8 cellular contexts compared by ENCODE assay signal in genomic region chr19:53537126-53537522, GRCh38. TPM values are rescaled to one million over a fixed set of nuclear protein-coding genes. Genes with fewer than 3 reads are reported as not detected.
DNase-seq lines count a peak whose midpoint lies in the region; ATAC-seq and TF ChIP-seq lines count a peak whose summit lies in the region.

No MANE protein-coding gene starts in this region.

- DNase-seq in CD8-positive, alpha-beta memory T cell, result peak in 2 of 5 donors; percentile 8 to 51
- no peak for DNase-seq in central memory CD8-positive, alpha-beta T cell (ENCODE audit: low spot score in 2 of 2)
- no peak for DNase-seq in naive B cell
- no peak for DNase-seq in GM13976 (ENCODE audit: low spot score)
- DNase-seq in NCI-H524 (lab: John Stamatoyannopoulos, UW), result no peak

- H3K27ac ChIP-seq in CD8-positive, alpha-beta memory T cell (ENCODE audit: low read depth, low read length), result peak overlapping the region; percentile 95

- H3K27me3 Mint-ChIP-seq in CD8-positive, alpha-beta memory T cell, result peaks cover 0 to 14% of the 10 kb centered on the region in 2 donors
- no peaks in the 10 kb centered on the region for H3K27me3 Mint-ChIP-seq in central memory CD8-positive, alpha-beta T cell
- peaks cover 0 to 7% (median 5%) of the 10 kb centered on the region in 3 donors for H3K27me3 Mint-ChIP-seq in naive B cell

- H3K4me3 ChIP-seq in CD8-positive, alpha-beta memory T cell (ENCODE audit: low read length), result peak overlapping the region; percentile 75

- H3K9me3 Mint-ChIP-seq in CD8-positive, alpha-beta memory T cell, result peaks cover 0 to 12% (median 0%) of the 10 kb centered on the region in 5 donors
- H3K9me3 Mint-ChIP-seq in central memory CD8-positive, alpha-beta T cell, result no peaks in the 10 kb centered on the region
- peaks cover 0 to 6% (median 0%) of the 10 kb centered on the region in 7 donors for H3K9me3 Mint-ChIP-seq in naive B cell

- peak overlapping the region; percentile 91 to 99 (median 94) for H3K4me3 Mint-ChIP-seq in CD8-positive, alpha-beta memory T cell
- H3K4me3 Mint-ChIP-seq in central memory CD8-positive, alpha-beta T cell, result peak overlapping the region; percentile 98
- H3K4me3 Mint-ChIP-seq in naive B cell, result peak overlapping the region; percentile 93 to 98 (median 96)

- no peak for TF ChIP-seq CTCF in GM13976 (IDR thresholded peaks at IDR 0.05; ENCODE audit: borderline replicate concordance, control extremely low read depth, extremely low read depth, insufficient read depth, missing control alignments)

- peak; percentile 5 for ATAC-seq in HG03460 (IDR thresholded peaks at IDR 0.05; ENCODE audit: unreplicated experiment)
- ATAC-seq in central memory CD8-positive, alpha-beta T cell (replicated peaks; ENCODE audit: extremely low read depth, poor library complexity, severe bottlenecking), result no peak
- no peak for ATAC-seq in naive B cell (ENCODE audit: low read depth in 2 of 2)
- ATAC-seq in HG03565 (IDR thresholded peaks at IDR 0.05; ENCODE audit: unreplicated experiment), result no peak
- ATAC-seq in GM19452 (IDR thresholded peaks at IDR 0.05; ENCODE audit: unreplicated experiment), result no peak

- H3K27ac Mint-ChIP-seq in CD8-positive, alpha-beta memory T cell, result peak overlapping the region; percentile 98 to 100 (median 99)
- H3K27ac Mint-ChIP-seq in central memory CD8-positive, alpha-beta T cell (ENCODE audit: low read depth), result peak overlapping the region; percentile 99
- peak overlapping the region; percentile 100 for H3K27ac Mint-ChIP-seq in naive B cell

- H3K27me3 ChIP-seq in CD8-positive, alpha-beta memory T cell (ENCODE audit: insufficient read depth, low read length, poor library complexity, severe bottlenecking), result no peaks in the 10 kb centered on the region

- POLR2A ChIA-PET in CD8-positive, alpha-beta memory T cell (lab: Charles Lee), result interaction anchor here (1.3 to 1.5 kb wide), 2 partner anchors 17 to 18 kb away, joined by 5 read pairs; no protein-coding TSS in a partner anchor

- peaks cover 17% of the 10 kb centered on the region for H3K4me1 ChIP-seq in CD8-positive, alpha-beta memory T cell (ENCODE audit: insufficient read depth, low read length)

- peaks cover 9 to 47% (median 30%) of the 10 kb centered on the region in 3 donors for H3K36me3 Mint-ChIP-seq in CD8-positive, alpha-beta memory T cell
- H3K36me3 Mint-ChIP-seq in central memory CD8-positive, alpha-beta T cell (ENCODE audit: insufficient read depth), result peaks cover 39% of the 10 kb centered on the region
- H3K36me3 Mint-ChIP-seq in naive B cell, result peaks cover 4 to 23% of the 10 kb centered on the region in 2 donors

- no peaks in the 10 kb centered on the region for H3K9me3 ChIP-seq in CD8-positive, alpha-beta memory T cell (ENCODE audit: low read length)

- CTCF ChIA-PET in CD8-positive, alpha-beta memory T cell (lab: Charles Lee), result interaction anchor here (1.3 kb wide), 1 partner anchor 16 kb away, joined by 3 read pairs; no protein-coding TSS in a partner anchor

- in situ Hi-C loops in GM13976 (cut with MboI; ENCODE audit: low sequenced_read_pairs, unreplicated experiment), result no loop called here

- no peaks in the 10 kb centered on the region for H3K36me3 ChIP-seq in CD8-positive, alpha-beta memory T cell (ENCODE audit: insufficient read depth, low read length)

- H3K4me1 Mint-ChIP-seq in CD8-positive, alpha-beta memory T cell, result peaks cover 23 to 52% (median 35%) of the 10 kb centered on the region in 3 donors
- H3K4me1 Mint-ChIP-seq in central memory CD8-positive, alpha-beta T cell, result peaks cover 14% of the 10 kb centered on the region
- H3K4me1 Mint-ChIP-seq in naive B cell, result peaks cover 11 to 20% (median 13%) of the 10 kb centered on the region in 3 donors

RNA-seq across cellular contexts. Expression of gene ZNF331, which starts 0.8 kb away (rescaled TPM):
- total RNA-seq in CD8-positive, alpha-beta memory T cell, result 10 to 100 TPM; 17.5 to 18.6 TPM
- 43.9 TPM for polyA plus RNA-seq in CD8-positive, alpha-beta memory T cell
- polyA plus RNA-seq in naive B cell (ENCODE audit: low read depth in 6 of 6), result 100 to 1,000 TPM in 2 of 6 donors, 10 to 100 TPM in 4; 35.2 to 141 (median 72.8) TPM
